ENCODE assay signal across 8 cellular contexts in genomic region chr17:2056221-2057129, GRCh38. TPM values are rescaled to one million over a fixed set of nuclear protein-coding genes. Genes with fewer than 3 reads are reported as not detected.
DNase-seq lines count a peak whose midpoint lies in the region; ATAC-seq and TF ChIP-seq lines count a peak whose summit lies in the region.

No MANE protein-coding gene starts in this region.

- no peak for ATAC-seq in activated CD4-positive, alpha-beta T cell treated with anti-CD3 and anti-CD28 coated beads for 36 hours
- ATAC-seq in GM21381 (IDR thresholded peaks at IDR 0.05; ENCODE audit: unreplicated experiment) = no peak

- intact Hi-C loops in activated CD4-positive, alpha-beta T cell treated with anti-CD3 and anti-CD28 coated beads for 36 hours (cut with DNase I, micrococcal nuclease) = loop anchor here in 1 of 2 experiments (1.0 to 5.0 kb wide), 2 partner anchors 121 to 226 kb away; no protein-coding TSS in a partner anchor
- intact Hi-C loops in ovary (cut with DNase I) = loop anchor here (2.0 to 5.0 kb wide), 3 partner anchors 121 to 226 kb away; no protein-coding TSS in a partner anchor

- peak overlapping the region; percentile 66 for H3K4me3 Mint-ChIP-seq in activated CD4-positive, alpha-beta T cell treated with anti-CD3 and anti-CD28 coated beads for 36 hours

- no peak for TF ChIP-seq EP300 in ovary (IDR thresholded peaks at IDR 0.05)

- H3K36me3 ChIP-seq in ovary = no peaks in the 10 kb centered on the region

- peak; percentile 48 for DNase-seq in GM03348 (ENCODE audit: low spot score)
- DNase-seq in activated CD4-positive, alpha-beta T cell treated with anti-CD3 and anti-CD28 coated beads for 36 hours = peak; percentile 75
- peak; percentile 45 to 47 for DNase-seq in erythroblast (lab: John Stamatoyannopoulos, UW)
- peak; percentile 44 to 71 (median 62) for DNase-seq in ovary
- no peak for DNase-seq in DMS 273 (lab: John Stamatoyannopoulos, UW; ENCODE audit: unreplicated experiment)
- no peak for DNase-seq in NCI-H1092 treated with DMSO at 0.1 percent for 48 hours (lab: John Stamatoyannopoulos, UW)
- no peak for DNase-seq in AG20443 (ENCODE audit: low spot score)

- peaks cover 22% of the 10 kb centered on the region for H3K4me1 Mint-ChIP-seq in activated CD4-positive, alpha-beta T cell treated with anti-CD3 and anti-CD28 coated beads for 36 hours

- no peaks in the 10 kb centered on the region for H3K9me3 Mint-ChIP-seq in activated CD4-positive, alpha-beta T cell treated with anti-CD3 and anti-CD28 coated beads for 36 hours (ENCODE audit: low read depth)

- POLR2A ChIA-PET in activated CD4-positive, alpha-beta T cell treated with anti-CD3 and anti-CD28 coated beads for 36 hours (lab: Charles Lee) = interaction anchor here (1.4 kb wide), 1 partner anchor 33 kb away, joined by 4 read pairs; no protein-coding TSS in a partner anchor

- peak overlapping the region; percentile 89 to 98 for H3K27ac ChIP-seq in ovary

- 11 to 18% (median 11%) methylated on average over 54 to 76 of the region's 76 CpGs for WGBS in ovary, 3 donors

- no peaks in the 10 kb centered on the region for H3K9me3 ChIP-seq in ovary

- TF ChIP-seq POLR2A in erythroblast (IDR thresholded peaks at IDR 0.05; ENCODE audit: low read length) = no peak
- TF ChIP-seq POLR2A in ovary (IDR thresholded peaks at IDR 0.05) = no peak

- no peak overlapping the region for H3K27ac Mint-ChIP-seq in activated CD4-positive, alpha-beta T cell treated with anti-CD3 and anti-CD28 coated beads for 36 hours

- H3K27me3 ChIP-seq in ovary = no peaks in the 10 kb centered on the region

- peak in 2 of 3 donors; percentile 8 to 12 for TF ChIP-seq CTCF in ovary (IDR thresholded peaks at IDR 0.05)

- peaks cover 26% of the 10 kb centered on the region for H3K36me3 Mint-ChIP-seq in activated CD4-positive, alpha-beta T cell treated with anti-CD3 and anti-CD28 coated beads for 36 hours (ENCODE audit: low read depth)

- CTCF ChIA-PET in activated CD4-positive, alpha-beta T cell treated with anti-CD3 and anti-CD28 coated beads for 36 hours (lab: Charles Lee) = interaction anchor here (0.6 to 7.5 kb wide), 14 partner anchors 8 to 296 kb away, joined by 3 to 87 read pairs (median 4); partner anchors contain the start of genes OVCA2, SMG6 and SRR

- H3K4me1 ChIP-seq in ovary (ENCODE audit: insufficient read depth) = peaks cover 15% of the 10 kb centered on the region

- H3K4me3 ChIP-seq in ovary = peak overlapping the region; percentile 41

- peaks cover 18% of the 10 kb centered on the region for H3K27me3 Mint-ChIP-seq in activated CD4-positive, alpha-beta T cell treated with anti-CD3 and anti-CD28 coated beads for 36 hours

RNA-seq across cellular contexts. Expression of gene HIC1, which starts 1.6 kb away (rescaled TPM):
- total RNA-seq in activated CD4-positive, alpha-beta T cell treated with anti-CD3 and anti-CD28 coated beads for 36 hours = 10 to 100 TPM; 13.6 to 16.5 TPM
- 100 to 1,000 TPM in 1 of 7 donors, 10 to 100 TPM in 6; 35.0 to 108 (median 68.0) TPM for total RNA-seq in ovary
- 10 to 100 TPM in 1 of 2 donors, 1 to 10 TPM in 1; 3.9 to 16.3 TPM for polyA plus RNA-seq in ovary

RNA-seq across cellular contexts. Expression of gene OVCA2, which starts 14.7 kb away (rescaled TPM):
- total RNA-seq in activated CD4-positive, alpha-beta T cell treated with anti-CD3 and anti-CD28 coated beads for 36 hours = 10 to 100 TPM; 31.4 to 38.6 TPM
- total RNA-seq in ovary = 10 to 100 TPM; 19.1 to 26.4 (median 21.2) TPM
- 10 to 100 TPM; 13.2 to 28.3 TPM for polyA plus RNA-seq in ovary

RNA-seq across cellular contexts. Expression of gene DPH1, which starts 26.5 kb away (rescaled TPM):
- 10 to 100 TPM; 29.1 to 37.0 TPM for total RNA-seq in activated CD4-positive, alpha-beta T cell treated with anti-CD3 and anti-CD28 coated beads for 36 hours
- total RNA-seq in ovary = 10 to 100 TPM; 42.4 to 77.7 (median 46.0) TPM
- 10 to 100 TPM; 27.5 to 47.2 TPM for polyA plus RNA-seq in ovary

RNA-seq across cellular contexts. Expression of gene RTN4RL1, which starts 31.3 kb away (rescaled TPM):
- total RNA-seq in activated CD4-positive, alpha-beta T cell treated with anti-CD3 and anti-CD28 coated beads for 36 hours = under 1 TPM; 0.11 to 0.18 TPM
- total RNA-seq in ovary = 1 to 10 TPM in 5 of 7 donors, under 1 TPM in 1, not detected in 1; 0.92 to 4.1 (median 1.9) TPM
- under 1 TPM; 0.30 to 0.42 TPM for polyA plus RNA-seq in ovary

Comparison
In these comparisons a context has a peak if more than half of its experiments do, and no peak if none do; other contexts are left out.
1. DNase-seq: peak in GM03348 (single experiment), activated CD4-positive, alpha-beta T cell treated with anti-CD3 and anti-CD28 coated beads for 36 hours (single experiment), erythroblast (2 of 2) and ovary (5 of 5); none in DMS 273 (single experiment), NCI-H1092 treated with DMSO at 0.1 percent for 48 hours (single experiment) and AG20443 (single experiment).